In genomic region chr17:16285646-16286008, GRCh38 we compare ENCODE assay signal across 8 cellular contexts.
DNase-seq lines count a peak whose midpoint lies in the region; ATAC-seq and TF ChIP-seq lines count a peak whose summit lies in the region.

No MANE protein-coding gene starts in this region.

- intact Hi-C loops in left ventricle myocardium superior (cut with micrococcal nuclease) (no loop called here), vagina (cut with DNase I) (loop anchor here (5.0 to 10.0 kb wide), 2 partner anchors 67 to 149 kb away; partner anchors contain the start of gene CENPV)

- no peak for TF ChIP-seq POLR2A in vagina (IDR thresholded peaks at IDR 0.05)

- ATAC-seq in left ventricle myocardium superior: no peak
- no peak for ATAC-seq in GM18868 (IDR thresholded peaks at IDR 0.05; ENCODE audit: unreplicated experiment)

- DNase-seq in cardiac muscle cell (ENCODE audit: low read depth in 1 of 2, low spot score in 1 of 2) (no peak), left ventricle myocardium superior (no peak), vagina (ENCODE audit: extremely low spot score in 2 of 2) (no peak), NCI-H748 (lab: John Stamatoyannopoulos, UW; ENCODE audit: unreplicated experiment) (no peak)
- DNase-seq in stimulated activated CD4-positive, alpha-beta T cell treated with anti-CD3 and anti-CD28 coated beads, Interleukin-4, amount 100 ng/mL, for 24 hours: no peak

- H3K36me3 ChIP-seq in cardiac muscle cell: no peaks in the 10 kb centered on the region
- H3K36me3 ChIP-seq in mucosa of rectum (ENCODE audit: control insufficient read depth in 2 of 2, insufficient read depth in 2 of 2, low read length in 2 of 2): no peaks in the 10 kb centered on the region
- no peaks in the 10 kb centered on the region for H3K36me3 ChIP-seq in vagina

- H3K4me1 Mint-ChIP-seq in brain: peaks cover 25% of the 10 kb centered on the region

- H3K9me3 ChIP-seq in cardiac muscle cell (ENCODE audit: low read depth): no peaks in the 10 kb centered on the region
- H3K9me3 ChIP-seq in mucosa of rectum (ENCODE audit: control insufficient read depth in 2 of 2, low read length in 2 of 2): no peaks in the 10 kb centered on the region
- no peaks in the 10 kb centered on the region for H3K9me3 ChIP-seq in vagina

- H3K27me3 Mint-ChIP-seq in brain: peaks cover 3% of the 10 kb centered on the region

- no peaks in the 10 kb centered on the region for H3K9me3 Mint-ChIP-seq in brain

- TF ChIP-seq CTCF in cardiac muscle cell (IDR thresholded peaks at IDR 0.05; ENCODE audit: low read depth, low read length) (peak; percentile 52), brain (conservative IDR thresholded peaks at IDR 0.05) (peak in 1 of 2 experiments; percentile 28), vagina (IDR thresholded peaks at IDR 0.05) (no peak)

- H3K27ac ChIP-seq in cardiac muscle cell (peak overlapping the region; percentile 96), mucosa of rectum (ENCODE audit: low read depth in 2 of 2, low read length in 2 of 2) (peak overlapping the region; percentile 90 to 96), vagina (peak overlapping the region; percentile 95)

- peak overlapping the region; percentile 32 to 90 (median 81) for H3K27ac Mint-ChIP-seq in brain

- peaks cover 27% of the 10 kb centered on the region for H3K4me1 ChIP-seq in cardiac muscle cell (ENCODE audit: low read depth)
- peaks cover 39 to 40% of the 10 kb centered on the region in 2 donors for H3K4me1 ChIP-seq in mucosa of rectum (ENCODE audit: control insufficient read depth in 2 of 2, insufficient read depth in 2 of 2, low read length in 2 of 2)
- peaks cover 35% of the 10 kb centered on the region for H3K4me1 ChIP-seq in vagina

- H3K27me3 ChIP-seq in cardiac muscle cell (no peaks in the 10 kb centered on the region), mucosa of rectum (ENCODE audit: control insufficient read depth in 2 of 2, insufficient read depth in 2 of 2, low read length in 2 of 2) (no peaks in the 10 kb centered on the region), vagina (no peaks in the 10 kb centered on the region)

- H3K36me3 Mint-ChIP-seq in brain: peaks cover 19% of the 10 kb centered on the region

- H3K9ac ChIP-seq in mucosa of rectum (ENCODE audit: low read depth in 1 of 2, low read length in 2 of 2): peak overlapping the region; percentile 61 to 76

- H3K4me3 ChIP-seq in cardiac muscle cell (no peak overlapping the region), mucosa of rectum (ENCODE audit: low read length in 2 of 2) (peak overlapping the region; percentile 40 to 59), vagina (peak overlapping the region; percentile 20 to 26)

- peak overlapping the region in 3 of 5 experiments; percentile 47 to 65 (median 50) for H3K4me3 Mint-ChIP-seq in brain
